Comparison of ENCODE assay signal across 11 cellular contexts in genomic region chr22:31046591-31047226, GRCh38. TPM values are rescaled to one million over a fixed set of nuclear protein-coding genes. Genes with fewer than 3 reads are reported as not detected.
DNase-seq lines count a peak whose midpoint lies in the region; ATAC-seq, FAIRE-seq and TF ChIP-seq lines count a peak whose summit lies in the region.
"Had no signal": no experiment of that assay in that cellular context is flagged by ENCODE, and none has a peak within 500 bp of the region (broad histone marks: within the 10 kb centered on the region; RNA-seq: fewer than 3 reads in every experiment).

No MANE protein-coding gene starts in this region.

- H3K4me1 ChIP-seq in endodermal cell (ENCODE audit: control insufficient read depth, insufficient read depth, low read length) (peaks cover 6% of the 10 kb centered on the region), right lobe of liver (no peaks in the 10 kb centered on the region)

- FAIRE-seq in urothelium cell line (lab: Jason Lieb, UNC): no peak
- FAIRE-seq: G401.6 had no signal

- H3K36me3 ChIP-seq in endodermal cell (ENCODE audit: control insufficient read depth, insufficient read depth, low read length) (no peaks in the 10 kb centered on the region), right lobe of liver (no peaks in the 10 kb centered on the region)

- intact Hi-C loops in right lobe of liver (cut with DNase I): no loop called here
- intact Hi-C loops in activated naive CD4-positive, alpha-beta T cell treated with anti-CD3 and anti-CD28 coated beads for 36 hours (cut with micrococcal nuclease): no loop called here

- H3K27ac ChIP-seq in endodermal cell (ENCODE audit: low read depth, low read length): peak overlapping the region; percentile 29
- H3K27ac ChIP-seq in right lobe of liver: peak overlapping the region; percentile 10 to 47 (median 29)

- no peaks in the 10 kb centered on the region for H3K36me3 Mint-ChIP-seq in endodermal cell (ENCODE audit: low read depth)
- H3K36me3 Mint-ChIP-seq in activated naive CD4-positive, alpha-beta T cell treated with anti-CD3 and anti-CD28 coated beads for 36 hours (ENCODE audit: low read depth): no peaks in the 10 kb centered on the region
- H3K36me3 Mint-ChIP-seq: T-cell had no signal

- H3K27me3 ChIP-seq in endodermal cell (ENCODE audit: control insufficient read depth, insufficient read depth, low read length, poor library complexity, severe bottlenecking) (no peaks in the 10 kb centered on the region), right lobe of liver (no peaks in the 10 kb centered on the region)

- ATAC-seq in right lobe of liver (peak; percentile 85 to 92 (median 90)), HG02884 (IDR thresholded peaks at IDR 0.05; ENCODE audit: unreplicated experiment) (no peak), GM18870 (IDR thresholded peaks at IDR 0.05; ENCODE audit: unreplicated experiment) (no peak)
- ATAC-seq: T-cell had no signal

- peaks cover 10% of the 10 kb centered on the region for H3K4me1 Mint-ChIP-seq in endodermal cell
- no peaks in the 10 kb centered on the region for H3K4me1 Mint-ChIP-seq in activated naive CD4-positive, alpha-beta T cell treated with anti-CD3 and anti-CD28 coated beads for 36 hours (ENCODE audit: low read depth)
- H3K4me1 Mint-ChIP-seq: T-cell had no signal

- no peak for TF ChIP-seq POLR2A in right lobe of liver (IDR thresholded peaks at IDR 0.05)

- CTCF ChIA-PET in activated naive CD4-positive, alpha-beta T cell treated with anti-CD3 and anti-CD28 coated beads for 36 hours (lab: Charles Lee): interaction anchor here (0.6 kb wide), 2 partner anchors 42 to 78 kb away, joined by 3 to 6 read pairs; partner anchors contain the start of gene MORC2

- DNase-seq in NCI-H2196 treated with DMSO at 0.1 percent for 48 hours (lab: John Stamatoyannopoulos, UW; ENCODE audit: unreplicated experiment) (peak; percentile 27), endodermal cell (peak; percentile 59), right lobe of liver (peak; percentile 75 to 78 (median 75)), smooth muscle cell of the brain vasculature (ENCODE audit: low read depth, low spot score) (peak; percentile 54), urothelium cell line (ENCODE audit: low spot score) (no peak)
- no peak for DNase-seq in activated naive CD4-positive, alpha-beta T cell treated with anti-CD3 and anti-CD28 coated beads for 36 hours
- DNase-seq: NCI-H2081, T-cell had no signal

- H3K4me3 ChIP-seq in endodermal cell (ENCODE audit: low read length) (no peak overlapping the region), right lobe of liver (no peak overlapping the region)

- H3K9me3 ChIP-seq in endodermal cell (ENCODE audit: control insufficient read depth, low read length): no peaks in the 10 kb centered on the region
- H3K9me3 ChIP-seq in right lobe of liver: no peaks in the 10 kb centered on the region

- 82 to 86% methylated on average over 7 to 10 of the region's 10 CpGs for WGBS in endodermal cell (ENCODE audit: insufficient coverage in 1 of 2, insufficient read length in 1 of 2), 2 experiments
- WGBS in right lobe of liver (ENCODE audit: insufficient coverage, low coverage, low lambda C conversion rate, missing lambda C conversion rate): 46% methylated on average over 5 of the region's 10 CpGs

- H3K9me3 Mint-ChIP-seq in endodermal cell: peaks cover 7% of the 10 kb centered on the region
- H3K9me3 Mint-ChIP-seq in activated naive CD4-positive, alpha-beta T cell treated with anti-CD3 and anti-CD28 coated beads for 36 hours: no peaks in the 10 kb centered on the region
- H3K9me3 Mint-ChIP-seq: T-cell had no signal

- peak overlapping the region; percentile 80 for H3K27ac Mint-ChIP-seq in endodermal cell
- H3K27ac Mint-ChIP-seq in activated naive CD4-positive, alpha-beta T cell treated with anti-CD3 and anti-CD28 coated beads for 36 hours: no peak overlapping the region
- H3K27ac Mint-ChIP-seq: T-cell had no signal

- no peak overlapping the region for H3K9ac ChIP-seq in endodermal cell (ENCODE audit: extremely low read depth, low read length, poor library complexity, severe bottlenecking)

- H3K27me3 Mint-ChIP-seq in endodermal cell (ENCODE audit: insufficient read depth): no peaks in the 10 kb centered on the region
- no peaks in the 10 kb centered on the region for H3K27me3 Mint-ChIP-seq in activated naive CD4-positive, alpha-beta T cell treated with anti-CD3 and anti-CD28 coated beads for 36 hours (ENCODE audit: low read depth)

- TF ChIP-seq CTCF in endodermal cell (conservative IDR thresholded peaks at IDR 0.05): no peak
- TF ChIP-seq CTCF in right lobe of liver (IDR thresholded peaks at IDR 0.05): no peak

- no peak overlapping the region for H3K4me3 Mint-ChIP-seq in endodermal cell
- H3K4me3 Mint-ChIP-seq in activated naive CD4-positive, alpha-beta T cell treated with anti-CD3 and anti-CD28 coated beads for 36 hours: no peak overlapping the region
- H3K4me3 Mint-ChIP-seq: T-cell had no signal

RNA-seq across cellular contexts. Expression of gene SMTN, which starts 34.4 kb away (rescaled TPM):
- total RNA-seq in endodermal cell (10 to 100 TPM; 23.6 to 35.8 TPM), right lobe of liver (10 to 100 TPM; 16.9 to 54.1 (median 24.3) TPM)
- polyA plus RNA-seq in endodermal cell (2013, experiment 1 of 2): 31.8 TPM
- polyA plus RNA-seq in endodermal cell (2013, experiment 2 of 2): 25.8 TPM
- total RNA-seq in activated naive CD4-positive, alpha-beta T cell treated with anti-CD3 and anti-CD28 coated beads for 36 hours: 10 to 100 TPM; 46.2 to 47.6 TPM

Comparison
In these comparisons a context has a peak if more than half of its experiments do, and no peak if none do; other contexts are left out.
1. DNase-seq: peak in NCI-H2196 treated with DMSO at 0.1 percent for 48 hours (single experiment), endodermal cell (single experiment), right lobe of liver (3 of 3) and smooth muscle cell of the brain vasculature (single experiment); none in urothelium cell line (single experiment) and activated naive CD4-positive, alpha-beta T cell treated with anti-CD3 and anti-CD28 coated beads for 36 hours (single experiment).
2. ATAC-seq: peak in right lobe of liver (4 of 4); none in HG02884 (single experiment) and GM18870 (single experiment).